8 cellular contexts compared by ENCODE assay signal in genomic region chr3:138187296-138188012, GRCh38. TPM values are rescaled to one million over a fixed set of nuclear protein-coding genes. Genes with fewer than 3 reads are reported as not detected.
DNase-seq lines count a peak whose midpoint lies in the region; ATAC-seq and TF ChIP-seq lines count a peak whose summit lies in the region.

ARMC8 (plus strand) TSS chr3:138187301; CDS start chr3:138187555, 254 bp downstream.

- peak within 1 kb of the TSS; percentile 88 for H3K9ac ChIP-seq in HCT116 (ENCODE audit: low read length)

- WGBS in ectodermal cell, 2 experiments, result 0% methylated on average over 59 of the region's 59 CpGs

- no peaks in the 10 kb centered on the region for H4K20me1 ChIP-seq in HCT116 (ENCODE audit: insufficient read depth)

- H3K79me2 ChIP-seq in HCT116 (ENCODE audit: insufficient read depth, low read length), result peaks cover 51% of the 10 kb centered on the region

- peak within 1 kb of the TSS; percentile 99 for H3K27ac Mint-ChIP-seq in activated B cell treated with CpG ODN at 0.5 μM for 24 hours

- peak within 1 kb of the TSS; percentile 71 for H3K27ac ChIP-seq in HCT116 (ENCODE audit: low read depth, low read length)
- H3K27ac ChIP-seq in ectodermal cell (ENCODE audit: insufficient read depth, low read depth, low read length, poor library complexity, severe bottlenecking), result peak within 1 kb of the TSS; percentile 85
- H3K27ac ChIP-seq in lower lobe of right lung, result peak within 1 kb of the TSS; percentile 97

- intact Hi-C loops in HCT116 (cut with micrococcal nuclease) (loop anchor here (5.0 to 10.0 kb wide), 3 partner anchors 160 to 730 kb away; partner anchors contain the start of gene MRAS), activated B cell treated with CpG ODN at 0.5 μM for 24 hours (cut with micrococcal nuclease) (loop anchor here (1.0 to 10.0 kb wide), 13 partner anchors 12 to 1991 kb away; partner anchors contain the start of genes CEP70, COPB2, DBR1 and MRPS22), lower lobe of right lung (cut with DNase I) (no loop called here)

- no peak for TF ChIP-seq RAD21 in HCT116 (IDR thresholded peaks at IDR 0.05; ENCODE audit: low read depth)

- H3K36me3 ChIP-seq in HCT116 (ENCODE audit: control insufficient read depth in 1 of 2, insufficient read depth in 2 of 2, low read length in 2 of 2) (0 out of 4 replicates have a peak, but pooled peaks cover 0 to 2% of the 10 kb centered on the region in 2 experiments), MG63 (peaks cover 15% of the 10 kb centered on the region), ectodermal cell (ENCODE audit: control insufficient read depth, insufficient read depth, low read length) (peaks cover 7% of the 10 kb centered on the region), lower lobe of right lung (peaks cover 8% of the 10 kb centered on the region)

- H3K9me2 ChIP-seq in HCT116 (ENCODE audit: insufficient read depth), result no peaks in the 10 kb centered on the region

- H2AFZ ChIP-seq in HCT116 (ENCODE audit: low read depth, low read length, poor library complexity, severe bottlenecking), result peak within 1 kb of the TSS; percentile 91

- CTCF ChIA-PET in HCT116 (lab: Charles Lee), result no interaction called here
- CTCF ChIA-PET in activated B cell treated with CpG ODN at 0.5 μM for 24 hours (lab: Charles Lee), result interaction anchor here (1.2 kb wide), 2 partner anchors 13 to 728 kb away, joined by 4 to 6 read pairs; partner anchors contain the start of gene DBR1

- BruUV-seq in HCT116 (replicated peaks; lab: Mats Ljungman, UMichigan), result no TSS peak

- H3K4me3 Mint-ChIP-seq in activated B cell treated with CpG ODN at 0.5 μM for 24 hours, result peak within 1 kb of the TSS; percentile 92

- RAD21 ChIA-PET in HCT116 (lab: Charles Lee; ENCODE audit: low non-redundant PET in 1 of 2, low total read pairs in 2 of 2, uncharacterized antibody in 2 of 2, unreplicated experiment in 2 of 2), result no interaction called here

- H3K4me1 Mint-ChIP-seq in activated B cell treated with CpG ODN at 0.5 μM for 24 hours, result peaks cover 37% of the 10 kb centered on the region

- POLR2A ChIA-PET in HCT116 (lab: Charles Lee) (interaction anchor here (0.8 kb wide), 1 partner anchor 13 kb away, joined by 3 read pairs; the partner anchor contains the start of gene DBR1), activated B cell treated with CpG ODN at 0.5 μM for 24 hours (lab: Charles Lee) (interaction anchor here (0.5 to 2.7 kb wide), 8 partner anchors 13 to 1990 kb away, joined by 3 to 42 read pairs (median 6); partner anchors contain the start of genes CEP70, DBR1 and STAG1)

- no peaks in the 10 kb centered on the region for H3K9me3 Mint-ChIP-seq in activated B cell treated with CpG ODN at 0.5 μM for 24 hours

- TF ChIP-seq POLR2A in HCT116 (IDR thresholded peaks at IDR 0.05; ENCODE audit: borderline replicate concordance, extremely low read depth, insufficient read depth, insufficient read length), result no peak

- H3K4me3 ChIP-seq in HCT116 (replicated peaks in 1 of 2; ENCODE audit: low read depth in 1 of 2, low read length in 2 of 2) (peak within 1 kb of the TSS; percentile 89 to 95), MG63 (peak within 1 kb of the TSS; percentile 80), ectodermal cell (ENCODE audit: insufficient read depth, low read depth, low read length) (peak within 1 kb of the TSS; percentile 82), lower lobe of right lung (peak within 1 kb of the TSS; percentile 88)

- H3K9me3 ChIP-seq in HCT116 (ENCODE audit: control insufficient read depth in 1 of 2, insufficient read depth in 1 of 2, low read depth in 1 of 2, low read length in 2 of 2) (no peaks in the 10 kb centered on the region), MG63 (no peaks in the 10 kb centered on the region), ectodermal cell (ENCODE audit: control insufficient read depth, low read length) (no peaks in the 10 kb centered on the region), lower lobe of right lung (no peaks in the 10 kb centered on the region)

- peaks cover 19% of the 10 kb centered on the region for H3K36me3 Mint-ChIP-seq in activated B cell treated with CpG ODN at 0.5 μM for 24 hours (ENCODE audit: low read depth)

- H3K4me1 ChIP-seq in HCT116 (ENCODE audit: control insufficient read depth in 1 of 2, insufficient read depth in 2 of 2, low read length in 2 of 2), result peaks cover 9 to 29% of the 10 kb centered on the region in 2 experiments; a peak in 3 of 4 replicates
- peaks cover 6% of the 10 kb centered on the region for H3K4me1 ChIP-seq in ectodermal cell (ENCODE audit: control insufficient read depth, insufficient read depth, low read length)
- H3K4me1 ChIP-seq in lower lobe of right lung, result peaks cover 23% of the 10 kb centered on the region

- peaks cover 5% of the 10 kb centered on the region for H3K27me3 Mint-ChIP-seq in activated B cell treated with CpG ODN at 0.5 μM for 24 hours

- TF ChIP-seq CTCF in HCT116 (IDR thresholded peaks at IDR 0.05 in 2 of 3, conservative IDR thresholded peaks at IDR 0.05 in 1 of 3; ENCODE audit: borderline replicate concordance in 1 of 3, insufficient read depth in 1 of 3, low read depth in 2 of 3, low read length in 2 of 3), result no peak
- TF ChIP-seq CTCF in activated B cell treated with CpG ODN at 0.5 μM for 24 hours (IDR thresholded peaks at IDR 0.05), result no peak
- no peak for TF ChIP-seq CTCF in lower lobe of right lung (IDR thresholded peaks at IDR 0.05)

- DNase-seq in stimulated activated CD4-positive, alpha-beta T cell treated with anti-CD3 and anti-CD28 coated beads, Interleukin-12 subunit alpha, Interleukin-12 subunit beta, amount 100 ng/mL, for 48 hours (ENCODE audit: low read depth in 2 of 3, low spot score in 1 of 3), result peak in 2 of 3 donors; percentile 14 to 45
- DNase-seq in stimulated activated CD4-positive, alpha-beta T cell treated with anti-CD3 and anti-CD28 coated beads, Interleukin-1b, Interleukin-23, amount 100 ng/mL, for 48 hours, result no peak
- DNase-seq in HCT116 (ENCODE audit: low read depth, low spot score) (peak; percentile 73), MG63 (peak; percentile 74), activated B cell treated with CpG ODN at 0.5 μM for 24 hours (peak; percentile 79), lower lobe of right lung (peak; percentile 79), stromal cell of bone marrow (ENCODE audit: low read depth) (peak; percentile 31)

- H3K4me2 ChIP-seq in HCT116 (ENCODE audit: low read length), result peak within 1 kb of the TSS; percentile 82

- ATAC-seq in HCT116, result peak; percentile 68
- peak; percentile 65 for ATAC-seq in activated B cell treated with CpG ODN at 0.5 μM for 24 hours (ENCODE audit: low read depth)
- peak; percentile 81 to 83 for ATAC-seq in lower lobe of right lung

- H3K27me3 ChIP-seq in HCT116 (ENCODE audit: insufficient read depth, low read length) (no peaks in the 10 kb centered on the region), MG63 (peaks cover 6% of the 10 kb centered on the region; the same call in 1 of the 2 replicates), ectodermal cell (ENCODE audit: control insufficient read depth, insufficient read depth, low read length, poor library complexity, severe bottlenecking) (peaks cover 24% of the 10 kb centered on the region), lower lobe of right lung (ENCODE audit: low read depth) (no peaks in the 10 kb centered on the region)

TF ChIP-seq in HCT116, 20 proteins besides CTCF, POLR2A, EP300 and RAD21 (continues in another document):
- TF ChIP-seq EZH2 (IDR thresholded peaks at IDR 0.05) (no peak), YY1 (IDR thresholded peaks at IDR 0.05; ENCODE audit: extremely low read depth, insufficient replicate concordance, low read depth, low read length) (peak; percentile 91), SIN3A (IDR thresholded peaks at IDR 0.05; ENCODE audit: low read depth) (no peak), REST (IDR thresholded peaks at IDR 0.05; ENCODE audit: low read depth) (no peak), CEBPB (IDR thresholded peaks at IDR 0.05; ENCODE audit: low read depth) (no peak), POLR2AphosphoS5 (IDR thresholded peaks at IDR 0.05; ENCODE audit: low read depth, low read length) (no peak; the same call in none of the 2 replicates), JUND (IDR thresholded peaks at IDR 0.05) (no peak), MAX (IDR thresholded peaks at IDR 0.05) (peak; percentile 71; the same call in 1 of the 2 replicates), CBX3 (IDR thresholded peaks at IDR 0.05; ENCODE audit: low read depth) (no peak), SP1 (IDR thresholded peaks at IDR 0.05; ENCODE audit: low read depth) (no peak)

RNA-seq across cellular contexts. Expression of gene ARMC8, which starts in this region (rescaled TPM):
- total RNA-seq in HCT116 (2021; ENCODE audit: unreplicated experiment) (36.2 TPM), activated B cell treated with CpG ODN at 0.5 μM for 24 hours (69.2 and 82.3 TPM in 2 replicates), lower lobe of right lung (45.3 TPM)
- 19.0 and 22.5 TPM in 2 replicates for polyA plus RNA-seq in HCT116 (2012)
- 30.2 and 38.5 TPM in 2 replicates for total RNA-seq in MG63 (2014; rRNA removed; shearing (Covaris generic); ENCODE audit: low replicate concordance)
- 39.9 TPM for polyA plus RNA-seq in ectodermal cell (2013, experiment 1 of 4)
- 51.1 TPM for polyA plus RNA-seq in ectodermal cell (2013, experiment 2 of 4)
- polyA plus RNA-seq in ectodermal cell (2013, experiment 3 of 4), result 41.3 TPM
- 51.0 TPM for polyA plus RNA-seq in ectodermal cell (2013, experiment 4 of 4)
